22 cellular contexts compared by ENCODE assay signal in the genomic region with DNA sequence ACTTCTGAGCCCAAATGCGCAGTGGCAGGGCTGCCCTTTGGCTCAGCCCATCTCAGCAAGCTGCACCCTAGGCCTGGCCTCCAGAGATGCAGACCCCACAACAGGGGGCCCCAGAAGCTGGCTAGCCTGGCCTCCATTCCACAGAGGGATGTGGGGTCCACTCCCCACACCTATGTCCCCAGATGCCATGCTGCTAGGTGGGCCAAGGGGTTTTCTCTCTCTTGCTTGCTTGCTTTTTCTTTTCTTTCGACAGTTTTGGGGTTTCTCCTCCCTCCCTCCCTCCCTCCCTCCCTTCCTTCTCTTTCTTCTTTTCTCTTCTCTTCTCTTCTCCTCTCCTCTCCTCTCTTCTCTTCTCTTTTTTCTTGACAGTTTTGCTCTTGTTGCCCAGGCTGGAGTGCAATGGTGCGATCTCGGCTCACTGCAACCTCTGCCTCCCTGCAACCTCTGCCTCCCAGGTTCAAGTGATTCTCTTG.
"Had no signal": no experiment of that assay in that cellular context is flagged by ENCODE, and none has a peak within 500 bp of the region (broad histone marks: within the 10 kb centered on the region; RNA-seq: fewer than 3 reads in every experiment).

No MANE protein-coding gene starts in this region.

- H3K9me3 ChIP-seq: body of pancreas, heart right ventricle, right lobe of liver, transverse colon, vagina had no signal

- H3K4me3 Mint-ChIP-seq: stimulated activated naive B cell treated with anti-CD40 and anti-IgM and Interleukin-4, amounts not matched to agents 10 μg/mL and 1 μg/mL and 100 μg/mL, for 72 hours had no signal

- H3K4me3 ChIP-seq: body of pancreas, cardiac muscle cell, heart right ventricle, right lobe of liver, smooth muscle cell, transverse colon, vagina had no signal

- H3K36me3 ChIP-seq: right lobe of liver, transverse colon, vagina had no signal

- ATAC-seq: activated CD8-positive, alpha-beta T cell treated with anti-CD3 and anti-CD28 coated beads, Interleukin-2, amount 10 ng/mL, durations not matched to agents 7 days and 5 days; activated T-helper 17 cell treated with anti-CD3 and anti-CD28 coated beads, Interleukin-2, amount 50 U/mL, for 72 hours; body of pancreas; heart right ventricle; left lobe of liver; right lobe of liver; stimulated activated naive B cell treated with anti-CD40 and anti-IgM and Interleukin-4, amounts not matched to agents 10 μg/mL and 1 μg/mL and 100 μg/mL, for 72 hours had no signal

- DNase-seq: activated CD4-positive, alpha-beta T cell treated with anti-CD3 and anti-CD28 coated beads for 1 hour; activated CD4-positive, alpha-beta T cell treated with anti-CD3 and anti-CD28 coated beads, Interleukin-2, amount 50 U/mL, for 1 hour; activated CD8-positive, alpha-beta T cell treated with anti-CD3 and anti-CD28 coated beads, Interleukin-2, amount 10 ng/mL, durations not matched to agents 7 days and 5 days; activated naive CD4-positive, alpha-beta T cell treated with Interleukin-2 at 50 U/mL for 16 hours; body of pancreas; cortex of kidney; erythroblast; foreskin fibroblast; heart right ventricle; mammary epithelial cell; nucleus accumbens; right lobe of liver; stimulated activated CD4-positive, alpha-beta T cell treated with anti-CD3 and anti-CD28 coated beads, Interleukin-2, amount 100 ng/mL, for 48 hours; stimulated activated CD8-positive, alpha-beta memory T cell treated with anti-CD3 and anti-CD28 coated beads, Interleukin-4, amount 100 ng/mL, for 48 hours; stimulated activated naive B cell treated with anti-CD40 and anti-IgM and Interleukin-4, amounts not matched to agents 10 μg/mL and 1 μg/mL and 100 μg/mL, for 72 hours; transverse colon had no signal

- H3K27ac ChIP-seq: body of pancreas, cardiac muscle cell, heart right ventricle, right lobe of liver, transverse colon, vagina had no signal

- H3K36me3 Mint-ChIP-seq: stimulated activated naive B cell treated with anti-CD40 and anti-IgM and Interleukin-4, amounts not matched to agents 10 μg/mL and 1 μg/mL and 100 μg/mL, for 72 hours had no signal

- H3K27ac Mint-ChIP-seq: activated CD8-positive, alpha-beta T cell treated with anti-CD3 and anti-CD28 coated beads, Interleukin-2, amount 10 ng/mL, durations not matched to agents 7 days and 5 days; activated T-helper 17 cell treated with anti-CD3 and anti-CD28 coated beads, Interleukin-2, amount 50 U/mL, for 72 hours; nephron; stimulated activated naive B cell treated with anti-CD40 and anti-IgM and Interleukin-4, amounts not matched to agents 10 μg/mL and 1 μg/mL and 100 μg/mL, for 72 hours had no signal

- H3K27me3 ChIP-seq: vagina had no signal
